Comparison of ENCODE assay signal across 11 cellular contexts in the genomic region with DNA sequence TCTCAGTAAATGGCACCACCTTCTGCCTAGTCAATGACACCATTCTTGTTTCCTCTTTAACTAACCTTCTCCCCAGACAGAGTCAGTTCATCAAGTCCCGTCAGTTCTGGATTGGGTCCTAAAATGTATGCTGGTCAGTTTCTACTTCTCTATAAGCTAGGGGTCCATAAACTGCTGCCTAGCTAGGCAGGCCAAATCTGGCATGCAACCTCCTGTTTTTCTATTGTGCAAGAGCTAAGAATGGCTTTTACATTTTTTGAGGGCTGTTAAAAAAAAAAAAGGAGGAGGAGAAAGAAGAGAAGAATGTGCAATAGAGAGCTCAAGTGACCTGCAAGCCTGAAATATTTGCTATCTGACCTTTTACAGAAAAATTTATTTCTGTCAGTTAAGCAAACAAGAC. TPM values are rescaled to one million over a fixed set of nuclear protein-coding genes. Genes with fewer than 3 reads are reported as not detected.
DNase-seq lines count a peak whose midpoint lies in the region; ATAC-seq, FAIRE-seq and TF ChIP-seq lines count a peak whose summit lies in the region.
"Had no signal": no experiment of that assay in that cellular context is flagged by ENCODE, and none has a peak within 500 bp of the region (broad histone marks: within the 10 kb centered on the region; RNA-seq: fewer than 3 reads in every experiment).

No MANE protein-coding gene starts in this region.

- no peak for FAIRE-seq in astrocyte (lab: Jason Lieb, UNC)
- FAIRE-seq: G401.6, urothelium cell line had no signal

- no peak for TF ChIP-seq EP300 in suprapubic skin (IDR thresholded peaks at IDR 0.05)

- BruUV-seq in HCT116 (replicated peaks; lab: Mats Ljungman, UMichigan) = no TSS peak

- TF ChIP-seq POLR2A in HCT116 (IDR thresholded peaks at IDR 0.05; ENCODE audit: borderline replicate concordance, extremely low read depth, insufficient read depth, insufficient read length) (no peak), suprapubic skin (IDR thresholded peaks at IDR 0.05) (no peak)

- H3K4me3 Mint-ChIP-seq in astrocyte (ENCODE audit: unreplicated experiment) (no peak overlapping the region), natural killer cell (no peak overlapping the region)
- no peak overlapping the region for H3K4me3 Mint-ChIP-seq in activated T-helper 17 cell treated with anti-CD3 and anti-CD28 coated beads, Interleukin-2, amount 50 U/mL, for 72 hours

- WGBS in right cardiac atrium = 35% methylated on average over 1 of the region's 1 CpG
- WGBS in suprapubic skin = 64% methylated on average over 1 of the region's 1 CpG

- no peak for DNase-seq in HCT116 (ENCODE audit: low read depth, low spot score)
- DNase-seq in astrocyte (ENCODE audit: low read depth) = peak; percentile 65
- no peak for DNase-seq in right cardiac atrium
- DNase-seq in suprapubic skin (ENCODE audit: low spot score in 2 of 2) = no peak
- no peak for DNase-seq in NCI-H748 treated with DMSO at 0.1 percent for 48 hours (lab: John Stamatoyannopoulos, UW)
- no peak for DNase-seq in DMS79 treated with DMSO at 0.1 percent for 48 hours (lab: John Stamatoyannopoulos, UW)
- DNase-seq in natural killer cell = no peak
- DNase-seq: stimulated activated CD4-positive, alpha-beta T cell treated with anti-CD3 and anti-CD28 coated beads, Interleukin-1b, Interleukin-23, amount 100 ng/mL, for 48 hours had no signal

- CTCF ChIA-PET in HCT116 (lab: Charles Lee) = interaction anchor here (1.0 kb wide), 1 partner anchor 113 kb away, joined by 6 read pairs; no protein-coding TSS in a partner anchor

- H3K4me3 ChIP-seq in HCT116 (replicated peaks in 1 of 2; ENCODE audit: low read depth in 1 of 2, low read length in 2 of 2) = no peak overlapping the region
- H3K4me3 ChIP-seq in astrocyte (ENCODE audit: insufficient read depth, low read depth, low read length) = no peak overlapping the region
- H3K4me3 ChIP-seq in right cardiac atrium (ENCODE audit: low read length) = no peak overlapping the region
- H3K4me3 ChIP-seq in suprapubic skin = no peak overlapping the region

- H3K36me3 ChIP-seq in HCT116 (ENCODE audit: control insufficient read depth in 1 of 2, insufficient read depth in 2 of 2, low read length in 2 of 2) (no peaks in the 10 kb centered on the region), astrocyte (ENCODE audit: insufficient read depth, low read length) (no peaks in the 10 kb centered on the region), suprapubic skin (no peaks in the 10 kb centered on the region)

- intact Hi-C loops in HCT116 (cut with micrococcal nuclease) (no loop called here), right cardiac atrium (cut with DNase I) (loop anchor here in 1 of 4 donors (10.0 kb wide), 1 partner anchor 52 kb away; no protein-coding TSS in a partner anchor), natural killer cell (cut with micrococcal nuclease) (no loop called here)

- H3K27me3 Mint-ChIP-seq in astrocyte (ENCODE audit: low read depth, unreplicated experiment) (no peaks in the 10 kb centered on the region), natural killer cell (ENCODE audit: low read depth in 2 of 2) (peaks cover 3 to 8% of the 10 kb centered on the region in 2 donors)
- no peaks in the 10 kb centered on the region for H3K27me3 Mint-ChIP-seq in activated T-helper 17 cell treated with anti-CD3 and anti-CD28 coated beads, Interleukin-2, amount 50 U/mL, for 72 hours

- RAD21 ChIA-PET in HCT116 (lab: Charles Lee; ENCODE audit: low non-redundant PET in 1 of 2, low total read pairs in 2 of 2, uncharacterized antibody in 2 of 2, unreplicated experiment in 2 of 2) = no interaction called here

- no peaks in the 10 kb centered on the region for H3K9me2 ChIP-seq in HCT116 (ENCODE audit: insufficient read depth)

- H4K20me1 ChIP-seq in HCT116 (ENCODE audit: insufficient read depth) (no peaks in the 10 kb centered on the region), astrocyte (ENCODE audit: insufficient read depth, low read length) (no peaks in the 10 kb centered on the region)

- POLR2A ChIA-PET in HCT116 (lab: Charles Lee) = no interaction called here

- H3K27ac ChIP-seq in HCT116 (ENCODE audit: low read depth, low read length) (no peak overlapping the region), astrocyte (ENCODE audit: low read depth, low read length) (no peak overlapping the region), right cardiac atrium (ENCODE audit: low read length) (no peak overlapping the region), suprapubic skin (peak overlapping the region; percentile 48)

- H3K79me2 ChIP-seq in HCT116 (ENCODE audit: insufficient read depth, low read length) (no peaks in the 10 kb centered on the region), astrocyte (ENCODE audit: insufficient read depth, low read length) (no peaks in the 10 kb centered on the region)

- no peaks in the 10 kb centered on the region for H3K36me3 Mint-ChIP-seq in astrocyte (ENCODE audit: low read depth, unreplicated experiment)
- H3K36me3 Mint-ChIP-seq in activated T-helper 17 cell treated with anti-CD3 and anti-CD28 coated beads, Interleukin-2, amount 50 U/mL, for 72 hours (ENCODE audit: low read depth) = no peaks in the 10 kb centered on the region
- H3K36me3 Mint-ChIP-seq in natural killer cell = no peaks in the 10 kb centered on the region

- H3K4me1 Mint-ChIP-seq in astrocyte (ENCODE audit: low read depth, unreplicated experiment) (peaks cover 13% of the 10 kb centered on the region), natural killer cell (no peaks in the 10 kb centered on the region)
- H3K4me1 Mint-ChIP-seq in activated T-helper 17 cell treated with anti-CD3 and anti-CD28 coated beads, Interleukin-2, amount 50 U/mL, for 72 hours = no peaks in the 10 kb centered on the region

- H3K4me1 ChIP-seq in HCT116 (ENCODE audit: control insufficient read depth in 1 of 2, insufficient read depth in 2 of 2, low read length in 2 of 2) (no peaks in the 10 kb centered on the region; a peak in 1 of 4 replicates), astrocyte (ENCODE audit: insufficient read depth, low read length) (peaks cover 7% of the 10 kb centered on the region), right cardiac atrium (ENCODE audit: control insufficient read depth, insufficient read depth, low read length) (peaks cover 2% of the 10 kb centered on the region), suprapubic skin (peaks cover 12% of the 10 kb centered on the region)

- H3K9me3 ChIP-seq in HCT116 (ENCODE audit: control insufficient read depth in 1 of 2, insufficient read depth in 1 of 2, low read depth in 1 of 2, low read length in 2 of 2) (no peaks in the 10 kb centered on the region), astrocyte (ENCODE audit: insufficient read depth, low read depth, low read length) (no peaks in the 10 kb centered on the region), right cardiac atrium (ENCODE audit: control insufficient read depth, low read length) (no peaks in the 10 kb centered on the region), suprapubic skin (no peaks in the 10 kb centered on the region)

- H3K4me2 ChIP-seq in HCT116 (ENCODE audit: low read length) (no peak overlapping the region), astrocyte (ENCODE audit: low read length) (peak overlapping the region; percentile 33)

- H2AFZ ChIP-seq in HCT116 (ENCODE audit: low read depth, low read length, poor library complexity, severe bottlenecking) = peak overlapping the region; percentile 68
- H2AFZ ChIP-seq in astrocyte (ENCODE audit: low read depth, low read length) = no peak overlapping the region

- H3K27me3 ChIP-seq in HCT116 (ENCODE audit: insufficient read depth, low read length) (no peaks in the 10 kb centered on the region), astrocyte (ENCODE audit: insufficient read depth, low read length) (no peaks in the 10 kb centered on the region), right cardiac atrium (ENCODE audit: control insufficient read depth, insufficient read depth) (no peaks in the 10 kb centered on the region), suprapubic skin (no peaks in the 10 kb centered on the region)

- H3K9ac ChIP-seq in HCT116 (ENCODE audit: low read length) (no peak overlapping the region), astrocyte (ENCODE audit: low read length) (no peak overlapping the region)

- no peaks in the 10 kb centered on the region for H3K9me3 Mint-ChIP-seq in astrocyte (ENCODE audit: unreplicated experiment)
- H3K9me3 Mint-ChIP-seq in activated T-helper 17 cell treated with anti-CD3 and anti-CD28 coated beads, Interleukin-2, amount 50 U/mL, for 72 hours = no peaks in the 10 kb centered on the region
- H3K9me3 Mint-ChIP-seq in natural killer cell = no peaks in the 10 kb centered on the region

- ATAC-seq in HCT116 (no peak), right cardiac atrium (peak; percentile 41 to 46), natural killer cell (no peak)
- no peak for ATAC-seq in activated T-helper 17 cell treated with anti-CD3 and anti-CD28 coated beads, Interleukin-2, amount 50 U/mL, for 72 hours (replicated peaks)

- H3K27ac Mint-ChIP-seq in astrocyte (ENCODE audit: unreplicated experiment) (peak overlapping the region; percentile 91), natural killer cell (no peak overlapping the region)
- H3K27ac Mint-ChIP-seq in activated T-helper 17 cell treated with anti-CD3 and anti-CD28 coated beads, Interleukin-2, amount 50 U/mL, for 72 hours = no peak overlapping the region

- TF ChIP-seq RAD21 in HCT116 (IDR thresholded peaks at IDR 0.05; ENCODE audit: low read depth) = no peak

- TF ChIP-seq CTCF in HCT116 (IDR thresholded peaks at IDR 0.05 in 2 of 3, conservative IDR thresholded peaks at IDR 0.05 in 1 of 3; ENCODE audit: borderline replicate concordance in 1 of 3, insufficient read depth in 1 of 3, low read depth in 2 of 3, low read length in 2 of 3) = no peak
- no peak for TF ChIP-seq CTCF in astrocyte (IDR thresholded peaks at IDR 0.05; ENCODE audit: insufficient read depth, low read depth, low read length)
- TF ChIP-seq CTCF in suprapubic skin (IDR thresholded peaks at IDR 0.05) = no peak
- TF ChIP-seq CTCF in natural killer cell (IDR thresholded peaks at IDR 0.05) = no peak

TF ChIP-seq in HCT116, 20 proteins besides CTCF, POLR2A, EP300 and RAD21 (continues in another document):
- TF ChIP-seq FOSL1 (IDR thresholded peaks at IDR 0.05; ENCODE audit: low read depth) = no peak
- no peak for TF ChIP-seq TCF7L2 (IDR thresholded peaks at IDR 0.05; ENCODE audit: borderline replicate concordance, extremely low read depth, insufficient read depth, insufficient read length)

RNA-seq across cellular contexts. Expression of a gene that starts 6.4 kb away (rescaled TPM):
- total RNA-seq in HCT116 (2021; ENCODE audit: unreplicated experiment) (303 TPM), astrocyte (331 and 359 TPM in 2 replicates), right cardiac atrium (100 to 1,000 TPM; 246 to 333 (median 297) TPM), suprapubic skin (100 to 1,000 TPM; 123 to 235 (median 198) TPM), natural killer cell (100 to 1,000 TPM; 216 to 244 (median 231) TPM)
- polyA plus RNA-seq in HCT116 (2012) = 232 and 275 TPM in 2 replicates
- polyA plus RNA-seq in right cardiac atrium = 141 TPM
- 100 to 1,000 TPM; 142 to 179 TPM for total RNA-seq in activated T-helper 17 cell treated with anti-CD3 and anti-CD28 coated beads, Interleukin-2, amount 50 U/mL, for 72 hours

RNA-seq across cellular contexts. Expression of a gene that starts 56.0 kb away (rescaled TPM):
- total RNA-seq in HCT116 (2021; ENCODE audit: unreplicated experiment) (64.4 TPM), astrocyte (45.2 and 56.3 TPM in 2 replicates), right cardiac atrium (100 to 1,000 TPM; 112 to 129 (median 123) TPM), suprapubic skin (10 to 100 TPM; 22.2 to 58.3 (median 34.3) TPM), natural killer cell (10 to 100 TPM; 64.4 to 78.7 (median 74.4) TPM)
- polyA plus RNA-seq in HCT116 (2012) = 26.7 and 27.5 TPM in 2 replicates
- 48.5 TPM for polyA plus RNA-seq in right cardiac atrium
- 10 to 100 TPM; 49.4 to 52.4 TPM for total RNA-seq in activated T-helper 17 cell treated with anti-CD3 and anti-CD28 coated beads, Interleukin-2, amount 50 U/mL, for 72 hours

Comparison
In these comparisons a context has a peak if more than half of its experiments do, and no peak if none do; other contexts are left out.
1. ATAC-seq: peak in right cardiac atrium (2 of 2); none in HCT116 (single experiment), activated T-helper 17 cell treated with anti-CD3 and anti-CD28 coated beads, Interleukin-2, amount 50 U/mL, for 72 hours (single experiment) and natural killer cell (0 of 3).